Comparison of ENCODE assay signal across 22 cellular contexts in genomic region chr7:55234408-55234807, GRCh38.
DNase-seq lines count a peak whose midpoint lies in the region; ATAC-seq, FAIRE-seq and TF ChIP-seq lines count a peak whose summit lies in the region.
"Had no signal": no experiment of that assay in that cellular context is flagged by ENCODE, and none has a peak within 500 bp of the region (broad histone marks: within the 10 kb centered on the region; RNA-seq: fewer than 3 reads in every experiment).

No MANE protein-coding gene starts in this region.

- no peaks in the 10 kb centered on the region for H3K79me2 ChIP-seq in HepG2 (ENCODE audit: insufficient read depth, low read length)

- H4K20me1 ChIP-seq in HepG2 (ENCODE audit: insufficient read depth, low read length): no peaks in the 10 kb centered on the region
- H4K20me1 ChIP-seq: BLaER1 treated with 17β-estradiol and CSF1 and Interleukin-3, amounts not matched to agents 10 nM and 100 nM had no signal

- POLR2A ChIA-PET in HepG2 (lab: Yijun Ruan, JAX): no interaction called here

- H3K4me3 ChIP-seq in HepG2 (replicated peaks in 1 of 3; ENCODE audit: insufficient read depth in 1 of 3, low read depth in 2 of 3, low read length in 3 of 3) (no peak overlapping the region), right lobe of liver (no peak overlapping the region), colonic mucosa (no peak overlapping the region), thyroid gland (replicated peaks in 1 of 3) (no peak overlapping the region)
- H3K4me3 ChIP-seq: A549; BLaER1 treated with 17β-estradiol and CSF1 and Interleukin-3, amounts not matched to agents 10 nM and 100 nM had no signal

- no peak for TF ChIP-seq RAD21 in HepG2 (CRISPR knock-in tag; IDR thresholded peaks at IDR 0.05)

- 45% methylated on average over 9 of the region's 11 CpGs for WGBS in HepG2 (ENCODE audit: low lambda C conversion rate)
- WGBS in right lobe of liver (ENCODE audit: insufficient coverage, low coverage, low lambda C conversion rate, missing lambda C conversion rate): 50% methylated on average over 2 of the region's 11 CpGs
- WGBS in thyroid gland, 2 donors: 87 to 89% methylated on average over 11 of the region's 11 CpGs

- H3K9ac ChIP-seq in HepG2 (ENCODE audit: insufficient read depth, low read depth, low read length) (no peak overlapping the region), colonic mucosa (ENCODE audit: low read depth in 2 of 2, low read length in 2 of 2) (no peak overlapping the region)
- H3K9ac ChIP-seq: BLaER1 treated with 17β-estradiol and CSF1 and Interleukin-3, amounts not matched to agents 10 nM and 100 nM had no signal

- intact Hi-C loops in HepG2 (cut with micrococcal nuclease; ENCODE audit: unreplicated experiment): no loop called here
- intact Hi-C loops in right lobe of liver (cut with DNase I): no loop called here
- intact Hi-C loops in colonic mucosa (cut with DNase I): no loop called here
- intact Hi-C loops in thyroid gland (cut with DNase I): no loop called here

- TF ChIP-seq CTCF in HepG2 (CRISPR knock-in tag; IDR thresholded peaks at IDR 0.05) (no peak), right lobe of liver (IDR thresholded peaks at IDR 0.05) (no peak), colonic mucosa (IDR thresholded peaks at IDR 0.05) (no peak), thyroid gland (IDR thresholded peaks at IDR 0.05) (no peak)

- FAIRE-seq in HepG2 (lab: Jason Lieb, UNC): no peak
- FAIRE-seq: A549, D721Med, G401.6, GM12891, GM19239 had no signal

- no peak for TF ChIP-seq EP300 in HepG2 (IDR thresholded peaks at IDR 0.05; ENCODE audit: low read depth in 2 of 2, low read length in 2 of 2)
- TF ChIP-seq EP300 in HepG2 (CRISPR knock-in tag; IDR thresholded peaks at IDR 0.05; ENCODE audit: borderline replicate concordance): no peak

- no peak overlapping the region for H2AFZ ChIP-seq in HepG2 (ENCODE audit: low read length)

- H3K9me3 ChIP-seq in HepG2 (ENCODE audit: low read length): no peaks in the 10 kb centered on the region
- no peaks in the 10 kb centered on the region for H3K9me3 ChIP-seq in right lobe of liver
- H3K9me3 ChIP-seq in colonic mucosa: no peaks in the 10 kb centered on the region
- no peaks in the 10 kb centered on the region for H3K9me3 ChIP-seq in thyroid gland
- H3K9me3 ChIP-seq: A549, Caco-2 had no signal

- H3K4me2 ChIP-seq in HepG2 (ENCODE audit: low read depth, low read length): no peak overlapping the region
- H3K4me2 ChIP-seq: A549; BLaER1 treated with 17β-estradiol and CSF1 and Interleukin-3, amounts not matched to agents 10 nM and 100 nM had no signal

- H3K27ac ChIP-seq in HepG2 (ENCODE audit: extremely low read length, insufficient read depth, low read length) (no peak overlapping the region), right lobe of liver (no peak overlapping the region), colonic mucosa (no peak overlapping the region), thyroid gland (no peak overlapping the region)
- H3K27ac ChIP-seq: 22Rv1; A549; BLaER1 treated with 17β-estradiol and CSF1 and Interleukin-3, amounts not matched to agents 10 nM and 100 nM; C4-2B had no signal

- H3K36me3 ChIP-seq in HepG2 (replicated peaks in 1 of 2; ENCODE audit: control insufficient read depth in 1 of 2, insufficient read depth in 2 of 2, low read length in 2 of 2) (no peaks in the 10 kb centered on the region), right lobe of liver (no peaks in the 10 kb centered on the region), colonic mucosa (no peaks in the 10 kb centered on the region), thyroid gland (no peaks in the 10 kb centered on the region)
- H3K36me3 ChIP-seq: BLaER1 treated with 17β-estradiol and CSF1 and Interleukin-3, amounts not matched to agents 10 nM and 100 nM had no signal

- CTCF ChIA-PET in HepG2 (lab: Yijun Ruan, JAX; ENCODE audit: low intra/inter-chr PET ratio, low total read pairs): no interaction called here

- no TSS peak for BruUV-seq in HepG2 (replicated peaks; lab: Mats Ljungman, UMichigan)

- DNase-seq in HepG2 (ENCODE audit: low spot score): no peak
- DNase-seq in right lobe of liver: no peak
- peak; percentile 6 for DNase-seq in colonic mucosa
- peak; percentile 22 for DNase-seq in left kidney (ENCODE audit: low read depth, low spot score)
- no peak for DNase-seq in thyroid gland
- no peak for DNase-seq in NCI-H1092 treated with DMSO at 0.1 percent for 48 hours (lab: John Stamatoyannopoulos, UW)
- DNase-seq: AML-193; Caco-2; Calu3; CD4-positive, alpha-beta T cell; CD8-positive, alpha-beta T cell; DMS79 treated with DMSO at 0.1 percent for 48 hours; GF-D8 had no signal

- in situ Hi-C loops in HepG2 (cut with HindIII; ENCODE audit: extremely low pct_ligation_motif_present, low pct_unique_long_range_greater_than_20kb): no loop called here

- TF ChIP-seq POLR2A in HepG2 (IDR thresholded peaks at IDR 0.05; ENCODE audit: insufficient read depth in 1 of 2, low read depth in 2 of 2, low read length in 2 of 2) (no peak), right lobe of liver (IDR thresholded peaks at IDR 0.05) (no peak), thyroid gland (IDR thresholded peaks at IDR 0.05) (no peak)

- H3K27me3 ChIP-seq in HepG2 (ENCODE audit: control insufficient read depth in 1 of 2, insufficient read depth in 2 of 2, low read length in 2 of 2) (peaks cover 3 to 53% of the 10 kb centered on the region in 2 experiments; a peak in 4 of 5 replicates), right lobe of liver (no peaks in the 10 kb centered on the region), colonic mucosa (no peaks in the 10 kb centered on the region), thyroid gland (no peaks in the 10 kb centered on the region)
- H3K27me3 ChIP-seq: BLaER1 treated with 17β-estradiol and CSF1 and Interleukin-3, amounts not matched to agents 10 nM and 100 nM had no signal

- peak; percentile 25; the same call in 2 of the 3 replicates for ATAC-seq in HepG2
- ATAC-seq in right lobe of liver: no peak
- no peak for ATAC-seq in HG03469 (IDR thresholded peaks at IDR 0.05; ENCODE audit: unreplicated experiment)
- ATAC-seq: A549; CD8-positive, alpha-beta T cell had no signal

- H3K4me1 ChIP-seq in HepG2 (ENCODE audit: insufficient read depth, low read length) (no peaks in the 10 kb centered on the region), right lobe of liver (no peaks in the 10 kb centered on the region), colonic mucosa (no peaks in the 10 kb centered on the region), thyroid gland (peaks cover 0 to 9% of the 10 kb centered on the region in 2 donors)
- H3K4me1 ChIP-seq: A549; BLaER1 treated with 17β-estradiol and CSF1 and Interleukin-3, amounts not matched to agents 10 nM and 100 nM; Caco-2 had no signal

TF ChIP-seq in HepG2, 621 proteins besides CTCF, POLR2A, EP300 and RAD21:
- TF ChIP-seq ZNF790 (CRISPR knock-in tag; IDR thresholded peaks at IDR 0.05; ENCODE audit: borderline replicate concordance) (no peak), ZNF432 (CRISPR knock-in tag; IDR thresholded peaks at IDR 0.05; ENCODE audit: borderline replicate concordance) (no peak), TFE3 (CRISPR knock-in tag; IDR thresholded peaks at IDR 0.05) (no peak), ZNF430 (CRISPR knock-in tag; IDR thresholded peaks at IDR 0.05) (no peak), FOXA1 (IDR thresholded peaks at IDR 0.05) (no peak), FOXA1 (CRISPR knock-in tag; IDR thresholded peaks at IDR 0.05) (no peak), ZNF749 (CRISPR knock-in tag; IDR thresholded peaks at IDR 0.05; ENCODE audit: borderline replicate concordance) (no peak), HBP1 (CRISPR knock-in tag; IDR thresholded peaks at IDR 0.05; ENCODE audit: low read depth) (no peak), ZNF7 (CRISPR knock-in tag; IDR thresholded peaks at IDR 0.05) (no peak), MED13 (CRISPR knock-in tag; IDR thresholded peaks at IDR 0.05) (no peak)

Comparison
In these comparisons a context has a peak if more than half of its experiments do, and no peak if none do; other contexts are left out.
1. DNase-seq: peak in colonic mucosa (single experiment) and left kidney (single experiment); none in HepG2 (single experiment), right lobe of liver (0 of 3), thyroid gland (0 of 2) and NCI-H1092 treated with DMSO at 0.1 percent for 48 hours (single experiment).